Comparison of ENCODE assay signal across 32 cellular contexts in the genomic region with DNA sequence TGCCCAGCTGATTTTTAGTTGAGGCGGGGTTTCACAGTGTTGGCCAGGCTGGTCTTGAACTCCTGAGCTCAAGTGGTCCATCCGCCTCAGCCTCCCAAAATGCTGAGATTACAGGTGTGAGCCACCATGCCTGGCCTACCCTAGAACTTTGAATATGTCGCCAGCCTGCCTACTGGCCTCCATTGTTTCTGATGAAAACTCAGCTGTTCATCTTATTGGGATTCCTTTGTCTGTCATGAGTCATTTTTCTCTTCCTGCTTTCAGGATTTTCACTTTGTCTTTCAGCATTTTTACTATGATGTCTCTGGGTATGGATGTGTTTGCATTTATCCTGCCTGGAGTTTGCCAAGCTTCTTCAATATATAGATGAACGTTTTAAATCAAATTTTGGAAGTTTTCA. TPM values are rescaled to one million over a fixed set of nuclear protein-coding genes. Genes with fewer than 3 reads are reported as not detected.
"Had no signal": no experiment of that assay in that cellular context is flagged by ENCODE, and none has a peak within 500 bp of the region (broad histone marks: within the 10 kb centered on the region; RNA-seq: fewer than 3 reads in every experiment).

No MANE protein-coding gene starts in this region.

- ATAC-seq: activated CD4-positive, alpha-beta T cell treated with anti-CD3 and anti-CD28 coated beads for 36 hours; activated CD4-positive, CD25-positive, alpha-beta regulatory T cell treated with anti-CD3 and anti-CD28 coated beads, Interleukin-2, amount 50 U/mL, for 24 hours; activated CD8-positive, alpha-beta T cell treated with anti-CD3 and anti-CD28 coated beads, Interleukin-2, amount 10 ng/mL, durations not matched to agents 7 days and 5 days; activated T-cell treated with anti-CD3 and anti-CD28 coated beads, Interleukin-2, amount 50 U/mL, for 4 hours; Panc1 had no signal

- H3K9me3 ChIP-seq: SJCRH30 had no signal

- H3K27me3 ChIP-seq: brain microvascular endothelial cell, MG63, SJCRH30 had no signal

- H3K36me3 ChIP-seq: brain microvascular endothelial cell, MG63, SJCRH30 had no signal

- H3K4me3 ChIP-seq: MG63, SJCRH30, SK-N-MC had no signal

- FAIRE-seq: TTC549 had no signal

- H3K27ac ChIP-seq: brain microvascular endothelial cell, SJCRH30, SK-N-MC had no signal

- H3K4me1 ChIP-seq: SJCRH30 had no signal

- DNase-seq: activated CD4-positive, alpha-beta T cell treated with anti-CD3 and anti-CD28 coated beads for 36 hours; activated CD4-positive, alpha-beta T cell treated with anti-CD3 and anti-CD28 coated beads, Interleukin-2, amount 10 ng/mL, durations not matched to agents 7 days and 5 days; activated CD4-positive, alpha-beta T cell treated with anti-CD3 and anti-CD28 coated beads, Interleukin-2, amount 50 U/mL, for 48 hours; activated CD8-positive, alpha-beta T cell treated with anti-CD3 and anti-CD28 coated beads, Interleukin-2, amount 10 ng/mL, durations not matched to agents 7 days and 5 days; activated naive CD4-positive, alpha-beta T cell; activated naive CD4-positive, alpha-beta T cell treated with anti-CD3 and anti-CD28 coated beads, Interleukin-2, amount 50 U/mL, for 16 hours; activated naive CD8-positive, alpha-beta T cell treated with anti-CD3 and anti-CD28 coated beads for 36 hours; activated T-cell treated with anti-CD3 and anti-CD28 coated beads for 4 hours; activated T-cell treated with anti-CD3 and anti-CD28 coated beads, Interleukin-2, amount 50 U/mL, for 4 hours; amniotic stem cell; brain microvascular endothelial cell; central memory CD4-positive, alpha-beta T cell; Kasumi-1; MG63; NCI-H1048; NCI-H1105 treated with DMSO at 0.1 percent for 48 hours; NCI-H1436; NCI-H1694; NCI-H1930; NCI-H2081 treated with DMSO at 0.1 percent for 48 hours; NCI-H345; NCI-H524 treated with DMSO at 0.1 percent for 48 hours; SHP77; SJCRH30 had no signal

RNA-seq across cellular contexts. Expression of a gene that starts 8.1 kb away (rescaled TPM):
- total RNA-seq: aorta, RPMI7951 had no signal

RNA-seq across cellular contexts. Expression of a gene that starts 12.5 kb away (rescaled TPM):
- total RNA-seq: activated CD4-positive, alpha-beta T cell treated with anti-CD3 and anti-CD28 coated beads, Interleukin-2, amount 10 ng/mL, durations not matched to agents 7 days and 5 days; activated CD8-positive, alpha-beta T cell treated with anti-CD3 and anti-CD28 coated beads, Interleukin-2, amount 10 ng/mL, durations not matched to agents 7 days and 5 days; aorta; NCI-H460 had no signal
- polyA plus RNA-seq: aorta had no signal

RNA-seq across cellular contexts. Expression of a gene that starts 21.4 kb away (rescaled TPM):
- total RNA-seq: activated CD4-positive, alpha-beta T cell treated with anti-CD3 and anti-CD28 coated beads, Interleukin-2, amount 10 ng/mL, durations not matched to agents 7 days and 5 days; activated CD8-positive, alpha-beta T cell treated with anti-CD3 and anti-CD28 coated beads, Interleukin-2, amount 10 ng/mL, durations not matched to agents 7 days and 5 days; activated naive CD8-positive, alpha-beta T cell treated with anti-CD3 and anti-CD28 coated beads for 36 hours; aorta; cerebellum; NCI-H460; RPMI7951; SJCRH30 had no signal
- polyA plus RNA-seq: aorta had no signal
